1 cellular context compared by ENCODE assay signal in the genomic region with DNA sequence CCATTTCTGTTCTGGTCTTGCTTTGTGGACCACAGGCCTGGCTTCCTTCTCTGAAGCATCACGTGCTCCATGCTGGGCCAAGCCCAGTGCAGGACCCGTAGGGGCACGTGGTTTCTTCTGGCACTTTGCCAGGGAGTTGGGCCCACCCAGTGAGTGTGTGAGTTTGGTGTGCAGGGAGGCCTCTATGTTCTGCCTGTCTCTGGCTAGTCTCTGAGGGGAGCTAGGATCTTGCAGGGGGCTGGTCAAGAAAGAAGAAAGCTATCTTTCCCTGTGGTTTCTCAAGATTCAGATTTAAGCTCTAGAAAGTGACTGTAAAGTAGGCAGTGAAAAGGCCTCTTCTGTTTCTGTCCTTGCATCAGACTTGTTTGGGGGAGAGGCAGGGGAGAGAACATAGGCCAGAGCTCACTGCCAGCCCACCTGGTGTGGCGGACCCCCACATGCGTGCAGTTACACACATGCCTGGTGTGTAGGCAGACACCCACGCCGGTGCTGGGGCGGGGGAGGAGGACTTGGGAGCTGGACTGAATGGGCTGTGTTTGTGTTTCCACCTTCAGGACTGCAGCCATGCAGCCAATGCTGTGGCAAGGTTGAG.
TF ChIP-seq lines count a peak whose summit lies in the region.

No MANE protein-coding gene starts in this region.

TF ChIP-seq in IMR-90, 13 proteins besides CTCF, POLR2A, EP300 and RAD21 (continued from another document):
- TF ChIP-seq MXI1 (IDR thresholded peaks at IDR 0.05; ENCODE audit: borderline replicate concordance, low read depth, low read length): no peak
- no peak for TF ChIP-seq CHD1 (IDR thresholded peaks at IDR 0.05; ENCODE audit: low read depth, low read length)
- peak; percentile 52; the same call in 1 of the 2 replicates for TF ChIP-seq BHLHE40 (IDR thresholded peaks at IDR 0.05; ENCODE audit: low read depth, low read length)
- peak; percentile 96 for TF ChIP-seq USF2 (IDR thresholded peaks at IDR 0.05; ENCODE audit: low read depth, low read length)
- no peak for TF ChIP-seq MAZ (IDR thresholded peaks at IDR 0.05; ENCODE audit: borderline replicate concordance, low read depth, low read length)
- no peak for TF ChIP-seq SMC3 (IDR thresholded peaks at IDR 0.05; ENCODE audit: low read depth, low read length)
- TF ChIP-seq NFE2L2 (IDR thresholded peaks at IDR 0.05; ENCODE audit: low read depth, low read length): no peak
- TF ChIP-seq RCOR1 (IDR thresholded peaks at IDR 0.05; ENCODE audit: insufficient replicate concordance, low read length): no peak
- TF ChIP-seq RFX5 (IDR thresholded peaks at IDR 0.05; ENCODE audit: low read depth, low read length): no peak
- no peak for TF ChIP-seq CEBPB (IDR thresholded peaks at IDR 0.05; ENCODE audit: low read depth, low read length)
- no peak for TF ChIP-seq ELK1 (IDR thresholded peaks at IDR 0.05; ENCODE audit: borderline replicate concordance, low read depth, low read length)
- TF ChIP-seq MAFK (IDR thresholded peaks at IDR 0.05; ENCODE audit: low read depth, low read length): no peak
